Comparison of ENCODE assay signal across 8 cellular contexts in genomic region chr12:48119078-48119833, GRCh38. TPM values are rescaled to one million over a fixed set of nuclear protein-coding genes. Genes with fewer than 3 reads are reported as not detected.
DNase-seq lines count a peak whose midpoint lies in the region; ATAC-seq, FAIRE-seq and TF ChIP-seq lines count a peak whose summit lies in the region.

PFKM (plus strand) TSS chr12:48119364; CDS start chr12:48122775, 3,411 bp downstream.

- DNase-seq in NCI-H2029 (lab: John Stamatoyannopoulos, UW), result peak; percentile 34
- DNase-seq in T1000 (lab: John Stamatoyannopoulos, UW), result peak; percentile 77
- DNase-seq in GM12878 (ENCODE audit: low read depth, low spot score), result peak; percentile 76
- DNase-seq in hypothalamus (lab: John Stamatoyannopoulos, UW), result peak in 48 of 51 donors; percentile 5 to 86 (median 50)
- peak; percentile 87 for DNase-seq in sciatic nerve (ENCODE audit: low spot score)
- DNase-seq in UCSD-AML1 (lab: John Stamatoyannopoulos, UW; ENCODE audit: unreplicated experiment), result no peak

- WGBS in GM12878 (ENCODE audit: insufficient coverage, insufficient replicate concordance, low lambda C conversion rate, missing lambda C conversion rate), result 0% methylated on average over 17 of the region's 20 CpGs

- in situ Hi-C loops in GM12878 (cut with MboI), result no loop called here

- H3K9ac ChIP-seq in GM12878 (ENCODE audit: control insufficient read depth, insufficient read depth, low read length), result peak within 1 kb of the TSS; percentile 82

- no peaks in the 10 kb centered on the region for H3K27me3 ChIP-seq in GM12878 (replicated peaks in 1 of 2; ENCODE audit: control insufficient read depth in 2 of 2, insufficient read depth in 2 of 2, low read length in 1 of 2)

- no peak for TF ChIP-seq EP300 in GM12878 (IDR thresholded peaks at IDR 0.05; ENCODE audit: borderline replicate concordance in 1 of 2, control insufficient read depth in 1 of 2, low read depth in 2 of 2, low read length in 2 of 2)

- peak; percentile 98 for FAIRE-seq in GM12878 (lab: Jason Lieb, UNC)

- CTCF ChIA-PET in GM12878 (lab: Yijun Ruan, JAX), result interaction anchor here (0.6 to 3.5 kb wide), 7 partner anchors 11 to 158 kb away, joined by 3 to 19 read pairs (median 3); partner anchors contain the start of gene SENP1

- H2AFZ ChIP-seq in GM12878 (ENCODE audit: control insufficient read depth, low read depth, low read length), result peak within 1 kb of the TSS; percentile 94

- TF ChIP-seq CTCF in GM12878 (IDR thresholded peaks at IDR 0.05 in 2 of 3, conservative IDR thresholded peaks at IDR 0.05 in 1 of 3; ENCODE audit: control insufficient read depth in 2 of 3, extremely low read depth in 1 of 3, insufficient read depth in 1 of 3, low read depth in 3 of 3, low read length in 3 of 3), result no peak

- ATAC-seq in GM18508 (IDR thresholded peaks at IDR 0.05; ENCODE audit: insufficient read depth, unreplicated experiment), result peak; percentile 92
- ATAC-seq in HG02970 (IDR thresholded peaks at IDR 0.05; ENCODE audit: low FRiP score, unreplicated experiment), result peak; percentile 94
- peak; percentile 100 for ATAC-seq in GM12878
- ATAC-seq in sciatic nerve, result peak; percentile 100

- no peak for TF ChIP-seq RAD21 in GM12878 (IDR thresholded peaks at IDR 0.05; ENCODE audit: insufficient read depth, low read depth, low read length)

- peak within 1 kb of the TSS; percentile 88 for H3K4me3 ChIP-seq in GM12878

- H3K4me1 ChIP-seq in GM12878 (ENCODE audit: control insufficient read depth, insufficient read depth, low read length), result peaks cover 6% of the 10 kb centered on the region

- intact Hi-C loops in GM12878 (cut with micrococcal nuclease; ENCODE audit: unreplicated experiment), result no loop called here
- intact Hi-C loops in sciatic nerve (cut with DNase I), result no loop called here

- RAD21 ChIA-PET in GM12878 (lab: Charles Lee; ENCODE audit: unreplicated experiment), result interaction anchor here (0.6 to 1.9 kb wide), 9 partner anchors 11 to 290 kb away, joined by 3 to 8 read pairs (median 4); partner anchors contain the start of genes ASB8 and SENP1

- TF ChIP-seq POLR2A in GM12878 (IDR thresholded peaks at IDR 0.05; ENCODE audit: low read depth, low read length), result peak; percentile 40; the same call in 1 of the 2 replicates

- H3K9me3 ChIP-seq in GM12878 (replicated peaks; ENCODE audit: control insufficient read depth, insufficient read depth, low read length), result no peaks in the 10 kb centered on the region

- SMC1A ChIA-PET in GM12878 (lab: Charles Lee; ENCODE audit: uncharacterized antibody, unreplicated experiment), result interaction anchor here (1.0 to 3.4 kb wide), 8 partner anchors 10 to 64 kb away, joined by 3 to 27 read pairs (median 4); partner anchors contain the start of genes ASB8 and SENP1

- H3K27ac ChIP-seq in GM12878 (ENCODE audit: control insufficient read depth, insufficient read depth), result peak within 1 kb of the TSS; percentile 91

- no peaks in the 10 kb centered on the region for H4K20me1 ChIP-seq in GM12878 (ENCODE audit: control insufficient read depth, insufficient read depth)

- peaks cover 0 to 4% of the 10 kb centered on the region in 2 experiments; a peak in 1 of 4 replicates for H3K36me3 ChIP-seq in GM12878 (ENCODE audit: control insufficient read depth in 2 of 2, insufficient read depth in 2 of 2, low read length in 1 of 2)

- TSS peak; percentile 36 for BruUV-seq in GM12878 (replicated peaks; lab: Mats Ljungman, UMichigan)

- H3K79me2 ChIP-seq in GM12878 (ENCODE audit: control insufficient read depth, insufficient read depth, low read length), result peaks cover 23% of the 10 kb centered on the region

- POLR2A ChIA-PET in GM12878 (lab: Charles Lee), result interaction anchor here (0.6 to 2.2 kb wide), 8 partner anchors 11 to 1043 kb away, joined by 3 to 17 read pairs (median 4); partner anchors contain the start of genes ASB8 and SENP1

- H3K4me2 ChIP-seq in GM12878 (ENCODE audit: control insufficient read depth, insufficient read depth), result peak within 1 kb of the TSS; percentile 88

TF ChIP-seq in GM12878, 131 proteins besides CTCF, POLR2A, EP300 and RAD21 (continues in another document):
- TF ChIP-seq, protein P1, sequence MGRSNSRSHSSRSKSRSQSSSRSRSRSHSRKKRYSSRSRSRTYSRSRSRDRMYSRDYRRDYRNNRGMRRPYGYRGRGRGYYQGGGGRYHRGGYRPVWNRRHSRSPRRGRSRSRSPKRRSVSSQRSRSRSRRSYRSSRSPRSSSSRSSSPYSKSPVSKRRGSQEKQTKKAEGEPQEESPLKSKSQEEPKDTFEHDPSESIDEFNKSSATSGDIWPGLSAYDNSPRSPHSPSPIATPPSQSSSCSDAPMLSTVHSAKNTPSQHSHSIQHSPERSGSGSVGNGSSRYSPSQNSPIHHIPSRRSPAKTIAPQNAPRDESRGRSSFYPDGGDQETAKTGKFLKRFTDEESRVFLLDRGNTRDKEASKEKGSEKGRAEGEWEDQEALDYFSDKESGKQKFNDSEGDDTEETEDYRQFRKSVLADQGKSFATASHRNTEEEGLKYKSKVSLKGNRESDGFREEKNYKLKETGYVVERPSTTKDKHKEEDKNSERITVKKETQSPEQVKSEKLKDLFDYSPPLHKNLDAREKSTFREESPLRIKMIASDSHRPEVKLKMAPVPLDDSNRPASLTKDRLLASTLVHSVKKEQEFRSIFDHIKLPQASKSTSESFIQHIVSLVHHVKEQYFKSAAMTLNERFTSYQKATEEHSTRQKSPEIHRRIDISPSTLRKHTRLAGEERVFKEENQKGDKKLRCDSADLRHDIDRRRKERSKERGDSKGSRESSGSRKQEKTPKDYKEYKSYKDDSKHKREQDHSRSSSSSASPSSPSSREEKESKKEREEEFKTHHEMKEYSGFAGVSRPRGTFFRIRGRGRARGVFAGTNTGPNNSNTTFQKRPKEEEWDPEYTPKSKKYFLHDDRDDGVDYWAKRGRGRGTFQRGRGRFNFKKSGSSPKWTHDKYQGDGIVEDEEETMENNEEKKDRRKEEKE (IDR thresholded peaks at IDR 0.05), result no peak
- TF ChIP-seq CBFB (IDR thresholded peaks at IDR 0.05; ENCODE audit: low read depth) (no peak), ZSCAN29 (IDR thresholded peaks at IDR 0.05) (no peak), CHD1 (IDR thresholded peaks at IDR 0.05; ENCODE audit: low read depth, low read length) (no peak), RAD51 (IDR thresholded peaks at IDR 0.05) (peak; percentile 50; the same call in 1 of the 2 replicates), CREB1 (IDR thresholded peaks at IDR 0.05; ENCODE audit: low read depth) (0 out of 2 replicates have a peak, but pooled peaks have one; percentile 4), ZZZ3 (IDR thresholded peaks at IDR 0.05; ENCODE audit: control insufficient read depth, insufficient read length, low read depth) (no peak), PAX8 (IDR thresholded peaks at IDR 0.05) (no peak), ATF7 (IDR thresholded peaks at IDR 0.05; ENCODE audit: low read depth) (no peak), POLR2AphosphoS2 (IDR thresholded peaks at IDR 0.05; ENCODE audit: low read depth, low read length) (peak; percentile 41; the same call in 1 of the 2 replicates), POLR2AphosphoS5 (IDR thresholded peaks at IDR 0.05; ENCODE audit: low read length) (peak; percentile 61; the same call in 1 of the 2 replicates), SIN3A (IDR thresholded peaks at IDR 0.05; ENCODE audit: low read depth, low read length) (no peak), CHD2 (IDR thresholded peaks at IDR 0.05; ENCODE audit: borderline replicate concordance, low read depth, low read length) (peak; percentile 88), BCL3 (IDR thresholded peaks at IDR 0.05; ENCODE audit: borderline replicate concordance, insufficient read depth, low read depth, low read length, poor library complexity, severe bottlenecking) (no peak), IKZF2 (IDR thresholded peaks at IDR 0.05) (peak; percentile 61 to 74; a peak in 3 of 4 replicates)
- TF ChIP-seq, protein P2, sequence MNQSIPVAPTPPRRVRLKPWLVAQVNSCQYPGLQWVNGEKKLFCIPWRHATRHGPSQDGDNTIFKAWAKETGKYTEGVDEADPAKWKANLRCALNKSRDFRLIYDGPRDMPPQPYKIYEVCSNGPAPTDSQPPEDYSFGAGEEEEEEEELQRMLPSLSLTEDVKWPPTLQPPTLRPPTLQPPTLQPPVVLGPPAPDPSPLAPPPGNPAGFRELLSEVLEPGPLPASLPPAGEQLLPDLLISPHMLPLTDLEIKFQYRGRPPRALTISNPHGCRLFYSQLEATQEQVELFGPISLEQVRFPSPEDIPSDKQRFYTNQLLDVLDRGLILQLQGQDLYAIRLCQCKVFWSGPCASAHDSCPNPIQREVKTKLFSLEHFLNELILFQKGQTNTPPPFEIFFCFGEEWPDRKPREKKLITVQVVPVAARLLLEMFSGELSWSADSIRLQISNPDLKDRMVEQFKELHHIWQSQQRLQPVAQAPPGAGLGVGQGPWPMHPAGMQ (IDR thresholded peaks at IDR 0.05; ENCODE audit: borderline replicate concordance), result no peak

RNA-seq across cellular contexts. Expression of gene PFKM, which starts in this region (rescaled TPM):
- 107 and 125 TPM in 2 replicates for total RNA-seq in GM12878 (2013; cell fraction: nucleolus; rRNA removed)
- total RNA-seq in GM12878 (2014; rRNA removed) (59.6 and 62.8 TPM in 2 replicates), GM12878 (2014; rRNA removed; fragmentation: Illumina TruSeq; extraction: Trizol) (55.4 and 56.6 TPM in 2 replicates), GM12878 (2021) (77.5 and 80.0 TPM in 2 replicates), sciatic nerve (66.0 TPM)
- 56.2 TPM for polyA plus RNA-seq in GM12878 (2011; ENCODE audit: low read depth)
- polyA plus RNA-seq in GM12878 (2011; rRNA removed) (52.7 and 65.0 TPM in 2 replicates), GM12878 (2014; fragmentation: Illumina TruSeq; extraction: Trizol) (54.1 and 57.9 TPM in 2 replicates), GM12878 (2014; fragmentation: Nextera tagmentation; extraction: Ambion mirVana) (10 to 100 TPM; 27.6 to 39.0 TPM), GM12878 (2014; rRNA removed) (55.3 and 58.6 TPM in 2 replicates), GM12878 (2016; fragmentation: Nextera tagmentation; extraction: Ambion mirVana) (10 to 100 TPM; 54.5 to 56.2 TPM)
- 53.4 and 56.3 TPM in 2 replicates for polyA plus RNA-seq in GM12878 (2011; cell fraction: cytosol; rRNA removed)
- 137 and 152 TPM in 2 replicates for polyA plus RNA-seq in GM12878 (2011; cell fraction: nucleus; rRNA removed)
- 58.5 and 59.1 TPM in 2 replicates for polyA plus RNA-seq in GM12878 (2012)
- polyA minus RNA-seq in GM12878 (2011; rRNA and poly(A)+ RNA removed), result 74.3 and 86.8 TPM in 2 replicates
- 20.0 and 20.2 TPM in 2 replicates for polyA minus RNA-seq in GM12878 (2011; cell fraction: cytosol; rRNA and poly(A)+ RNA removed)
- 44.1 and 51.7 TPM in 2 replicates for polyA minus RNA-seq in GM12878 (2011; cell fraction: nucleus; rRNA and poly(A)+ RNA removed)
